ENCODE assay signal across 33 cellular contexts in genomic region chr3:131282967-131283366, GRCh38.
"Had no signal": no experiment of that assay in that cellular context is flagged by ENCODE, and none has a peak within 500 bp of the region (broad histone marks: within the 10 kb centered on the region; RNA-seq: fewer than 3 reads in every experiment).

No MANE protein-coding gene starts in this region.

- H3K27ac ChIP-seq: adrenal gland, body of pancreas, brain microvascular endothelial cell, breast epithelium, VCaP had no signal

- H3K4me3 ChIP-seq: adrenal gland, body of pancreas, breast epithelium had no signal

- ATAC-seq: activated CD8-positive, alpha-beta T cell treated with anti-CD3 and anti-CD28 coated beads for 36 hours; activated naive CD4-positive, alpha-beta T cell treated with anti-CD3 and anti-CD28 coated beads, Interleukin-2, amount 50 U/mL, for 72 hours; activated T-cell treated with anti-CD3 and anti-CD28 coated beads, Interleukin-2, amount 50 U/mL, for 4 hours; activated T-cell treated with anti-CD3 and anti-CD28 coated beads, Interleukin-2, amount 50 U/mL, for 72 hours; activated T-helper 17 cell treated with anti-CD3 and anti-CD28 coated beads, Interleukin-2, amount 50 U/mL, for 72 hours; body of pancreas had no signal

- H3K27me3 ChIP-seq: adrenal gland, body of pancreas, brain microvascular endothelial cell, breast epithelium had no signal

- H3K4me1 ChIP-seq: adrenal gland, breast epithelium had no signal

- DNase-seq: activated B cell treated with CpG ODN at 0.5 μM for 24 hours; activated CD4-positive, alpha-beta memory T cell treated with anti-CD3 and anti-CD28 coated beads for 36 hours; activated CD4-positive, alpha-beta T cell treated with anti-CD3 and anti-CD28 coated beads for 4 hours; activated CD4-positive, alpha-beta T cell treated with anti-CD3 and anti-CD28 coated beads, Interleukin-2, amount 10 ng/mL, durations not matched to agents 24 days and 14 days; activated CD4-positive, alpha-beta T cell treated with anti-CD3 and anti-CD28 coated beads, Interleukin-2, amount 50 U/mL, for 1 hour; activated CD4-positive, alpha-beta T cell treated with anti-CD3 and anti-CD28 coated beads, Interleukin-2, amount 50 U/mL, for 4 hours; activated CD4-positive, CD25-positive, alpha-beta regulatory T cell treated with anti-CD3 and anti-CD28 coated beads, Interleukin-2, amount 50 U/mL, for 72 hours; activated CD8-positive, alpha-beta memory T cell treated with anti-CD3 and anti-CD28 coated beads, Interleukin-2, amount 50 U/mL, for 4 hours; activated CD8-positive, alpha-beta T cell treated with anti-CD3 and anti-CD28 coated beads for 36 hours; activated effector memory CD4-positive, alpha-beta T cell treated with anti-CD3 and anti-CD28 coated beads, Interleukin-2, amount 50 U/mL, for 16 hours; activated gamma-delta T cell treated with Interleukin-2 at 50 U/mL for 16 hours; activated naive CD4-positive, alpha-beta T cell; activated naive CD4-positive, alpha-beta T cell treated with anti-CD3 and anti-CD28 coated beads for 36 hours; activated naive CD4-positive, alpha-beta T cell treated with anti-CD3 and anti-CD28 coated beads, Interleukin-2, amount 50 U/mL, for 16 hours; activated naive CD8-positive, alpha-beta T cell treated with anti-CD3 and anti-CD28 coated beads for 36 hours; activated T-cell treated with anti-CD3 and anti-CD28 coated beads for 4 hours; activated T-cell treated with anti-CD3 and anti-CD28 coated beads, Interleukin-2, amount 50 U/mL, for 1 hour; activated T-cell treated with anti-CD3 and anti-CD28 coated beads, Interleukin-2, amount 50 U/mL, for 4 hours; activated T-cell treated with anti-CD3 and anti-CD28 coated beads, Interleukin-2, amount 50 U/mL, for 72 hours; adrenal gland; amniotic stem cell; aorta; body of pancreas; brain microvascular endothelial cell; caudate nucleus; cerebellar nuclear complex; T-helper 1 cell; T-helper 2 cell; T-helper 9 cell had no signal

- H3K9me3 ChIP-seq: adrenal gland, body of pancreas, breast epithelium had no signal

- H3K36me3 ChIP-seq: adrenal gland, brain microvascular endothelial cell, breast epithelium had no signal
